Comparison of ENCODE assay signal across 1 cellular context in genomic region chr16:88503771-88504488, GRCh38.
TF ChIP-seq lines count a peak whose summit lies in the region.

No MANE protein-coding gene starts in this region.

TF ChIP-seq in HepG2, 621 proteins besides CTCF, POLR2A, EP300 and RAD21 (continued from another document):
- TF ChIP-seq, protein P1, sequence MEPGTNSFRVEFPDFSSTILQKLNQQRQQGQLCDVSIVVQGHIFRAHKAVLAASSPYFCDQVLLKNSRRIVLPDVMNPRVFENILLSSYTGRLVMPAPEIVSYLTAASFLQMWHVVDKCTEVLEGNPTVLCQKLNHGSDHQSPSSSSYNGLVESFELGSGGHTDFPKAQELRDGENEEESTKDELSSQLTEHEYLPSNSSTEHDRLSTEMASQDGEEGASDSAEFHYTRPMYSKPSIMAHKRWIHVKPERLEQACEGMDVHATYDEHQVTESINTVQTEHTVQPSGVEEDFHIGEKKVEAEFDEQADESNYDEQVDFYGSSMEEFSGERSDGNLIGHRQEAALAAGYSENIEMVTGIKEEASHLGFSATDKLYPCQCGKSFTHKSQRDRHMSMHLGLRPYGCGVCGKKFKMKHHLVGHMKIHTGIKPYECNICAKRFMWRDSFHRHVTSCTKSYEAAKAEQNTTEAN (CRISPR knock-in tag; conservative IDR thresholded peaks at IDR 0.05) = no peak
- TF ChIP-seq UBTF (CRISPR knock-in tag; IDR thresholded peaks at IDR 0.05) (no peak), NCOA1 (CRISPR knock-in tag; IDR thresholded peaks at IDR 0.05) (no peak), ARHGAP35 (CRISPR knock-in tag; IDR thresholded peaks at IDR 0.05; ENCODE audit: borderline replicate concordance) (no peak; the same call in 1 of the 2 replicates), ZIK1 (CRISPR knock-in tag; IDR thresholded peaks at IDR 0.05; ENCODE audit: borderline replicate concordance, low read depth) (no peak), NFE2L1 (CRISPR knock-in tag; IDR thresholded peaks at IDR 0.05; ENCODE audit: borderline replicate concordance) (no peak), CHCHD3 (CRISPR knock-in tag; IDR thresholded peaks at IDR 0.05) (peak; percentile 20; the same call in 1 of the 2 replicates), ZBTB10 (CRISPR knock-in tag; IDR thresholded peaks at IDR 0.05; ENCODE audit: borderline replicate concordance) (peak; percentile 84; the same call in 1 of the 2 replicates)
